12 cellular contexts compared by ENCODE assay signal in the genomic region with DNA sequence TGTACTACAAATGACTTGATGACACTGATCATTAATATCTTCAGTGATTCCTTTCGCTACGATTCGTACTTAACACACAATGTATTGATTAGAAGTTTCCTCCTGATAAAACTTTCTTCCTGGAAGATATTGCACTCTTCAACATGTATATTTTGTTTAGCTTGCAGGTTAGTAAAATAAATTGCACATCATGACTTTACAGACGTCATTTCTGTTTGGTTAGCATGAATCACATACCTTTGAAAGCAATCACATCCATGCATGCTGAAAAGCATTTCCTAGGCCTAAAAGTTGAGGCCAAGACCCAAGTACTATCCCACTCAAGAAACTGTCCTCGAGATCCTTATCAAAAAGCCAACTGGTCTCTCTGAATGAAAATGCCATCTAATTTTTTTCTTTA.
DNase-seq lines count a peak whose midpoint lies in the region; TF ChIP-seq lines count a peak whose summit lies in the region.
"Had no signal": no experiment of that assay in that cellular context is flagged by ENCODE, and none has a peak within 500 bp of the region (broad histone marks: within the 10 kb centered on the region; RNA-seq: fewer than 3 reads in every experiment).

No MANE protein-coding gene starts in this region.

- intact Hi-C loops in dorsolateral prefrontal cortex (cut with DNase I), result no loop called here

- no peak overlapping the region for H3K27ac ChIP-seq in dorsolateral prefrontal cortex
- H3K27ac ChIP-seq in right atrium auricular region, result no peak overlapping the region
- H3K27ac ChIP-seq: BLaER1 treated with 17β-estradiol and CSF1 and Interleukin-3, amounts not matched to agents 10 nM and 100 nM had no signal

- no peak overlapping the region for H3K4me3 ChIP-seq in adipocyte (ENCODE audit: low read length)
- H3K4me3 ChIP-seq in fibroblast of mammary gland (ENCODE audit: control insufficient read depth, low read depth, low read length), result no peak overlapping the region
- H3K4me3 ChIP-seq in skeletal muscle cell (ENCODE audit: low read depth, low read length), result no peak overlapping the region
- H3K4me3 ChIP-seq in dorsolateral prefrontal cortex, result no peak overlapping the region
- no peak overlapping the region for H3K4me3 ChIP-seq in right atrium auricular region
- H3K4me3 ChIP-seq: BLaER1 treated with 17β-estradiol and CSF1 and Interleukin-3, amounts not matched to agents 10 nM and 100 nM had no signal

- no peak overlapping the region for H3K9ac ChIP-seq in adipocyte (ENCODE audit: low read length)
- H3K9ac ChIP-seq: BLaER1 treated with 17β-estradiol and CSF1 and Interleukin-3, amounts not matched to agents 10 nM and 100 nM had no signal

- H3K9me3 ChIP-seq in adipocyte (ENCODE audit: control insufficient read depth, low read length) (no peaks in the 10 kb centered on the region), right atrium auricular region (no peaks in the 10 kb centered on the region)
- H3K9me3 ChIP-seq: BLaER1 treated with 17β-estradiol and CSF1 and Interleukin-3, amounts not matched to agents 10 nM and 100 nM had no signal

- H3K27me3 ChIP-seq in adipocyte (replicated peaks; ENCODE audit: control insufficient read depth, insufficient read depth, low read length), result no peaks in the 10 kb centered on the region
- no peaks in the 10 kb centered on the region for H3K27me3 ChIP-seq in dorsolateral prefrontal cortex
- H3K27me3 ChIP-seq in right atrium auricular region, result no peaks in the 10 kb centered on the region
- H3K27me3 ChIP-seq: BLaER1 treated with 17β-estradiol and CSF1 and Interleukin-3, amounts not matched to agents 10 nM and 100 nM had no signal

- DNase-seq in ELR (ENCODE audit: low read depth), result peak; percentile 22
- peak; percentile 9 for DNase-seq in adipocyte (ENCODE audit: low read depth)
- DNase-seq in fibroblast of mammary gland (ENCODE audit: low read depth), result peak; percentile 2
- DNase-seq in skeletal muscle cell (ENCODE audit: low read depth), result peak; percentile 2
- DNase-seq in NCI-H82 (lab: John Stamatoyannopoulos, UW), result no peak
- DNase-seq in dorsolateral prefrontal cortex, result no peak
- no peak for DNase-seq in right atrium auricular region (ENCODE audit: low spot score)
- DNase-seq: ACHN; CD4-positive, alpha-beta T cell; DND-41; GF-D8 had no signal

- H3K36me3 ChIP-seq in adipocyte (ENCODE audit: control insufficient read depth, insufficient read depth, low read length, severe bottlenecking) (no peaks in the 10 kb centered on the region), right atrium auricular region (no peaks in the 10 kb centered on the region)
- H3K36me3 ChIP-seq: BLaER1 treated with 17β-estradiol and CSF1 and Interleukin-3, amounts not matched to agents 10 nM and 100 nM had no signal

- no peaks in the 10 kb centered on the region for H3K4me1 ChIP-seq in adipocyte (ENCODE audit: control insufficient read depth, insufficient read depth, low read length)
- no peaks in the 10 kb centered on the region for H3K4me1 ChIP-seq in right atrium auricular region
- H3K4me1 ChIP-seq: BLaER1 treated with 17β-estradiol and CSF1 and Interleukin-3, amounts not matched to agents 10 nM and 100 nM had no signal

- TF ChIP-seq CTCF in fibroblast of mammary gland (conservative IDR thresholded peaks at IDR 0.05; ENCODE audit: control insufficient read depth, insufficient read depth, low read depth, low read length) (no peak), dorsolateral prefrontal cortex (IDR thresholded peaks at IDR 0.05 in 54 of 56, conservative IDR thresholded peaks at IDR 0.05 in 2 of 56; ENCODE audit: low read depth in 1 of 56, partially characterized antibody in 56 of 56) (no peak), right atrium auricular region (IDR thresholded peaks at IDR 0.05) (no peak)

Comparison
In these comparisons a context has a peak if more than half of its experiments do, and no peak if none do; other contexts are left out.
1. DNase-seq: peak in ELR (single experiment), adipocyte (single experiment), fibroblast of mammary gland (single experiment) and skeletal muscle cell (single experiment); none in NCI-H82 (single experiment), dorsolateral prefrontal cortex (0 of 10) and right atrium auricular region (single experiment).